Comparison of ENCODE assay signal across 29 cellular contexts in the genomic region with DNA sequence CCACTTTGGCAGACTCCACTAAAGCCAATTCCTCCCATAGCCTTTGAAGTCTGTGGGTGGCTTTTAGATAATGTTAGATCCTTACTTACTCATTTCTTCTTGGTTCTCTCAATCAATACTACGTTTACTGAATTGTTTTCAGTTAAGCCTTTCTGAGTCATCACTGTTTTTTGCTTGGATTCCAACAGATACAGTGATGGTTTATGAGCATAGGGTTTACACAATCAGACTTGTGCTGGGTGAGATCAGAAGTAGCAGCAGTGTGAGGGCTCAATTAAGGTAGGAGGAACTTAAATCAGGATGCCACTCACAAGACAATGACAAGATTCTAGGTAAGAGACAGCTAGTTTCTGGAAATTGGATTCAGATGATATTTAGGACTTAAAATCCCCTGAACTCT.
DNase-seq lines count a peak whose midpoint lies in the region; ATAC-seq and TF ChIP-seq lines count a peak whose summit lies in the region.
"Had no signal": no experiment of that assay in that cellular context is flagged by ENCODE, and none has a peak within 500 bp of the region (broad histone marks: within the 10 kb centered on the region; RNA-seq: fewer than 3 reads in every experiment).

No MANE protein-coding gene starts in this region.

- H3K9me2 ChIP-seq in GM23338 (ENCODE audit: insufficient read depth), result no peaks in the 10 kb centered on the region; the same call in 1 of the 2 replicates
- H3K9me2 ChIP-seq: SK-N-SH had no signal

- H3K4me2 ChIP-seq in GM23338, result no peak overlapping the region
- H3K4me2 ChIP-seq: SK-N-SH had no signal

- H3K36me3 ChIP-seq in GM23338 (ENCODE audit: insufficient read depth), result no peaks in the 10 kb centered on the region
- H3K36me3 ChIP-seq: gastrocnemius medialis, left ventricle myocardium inferior, spleen had no signal

- H3K27me3 Mint-ChIP-seq in neural crest cell (ENCODE audit: low read depth) (no peaks in the 10 kb centered on the region), GM23338 (ENCODE audit: insufficient read depth, low read depth, poor library complexity) (peaks cover 3% of the 10 kb centered on the region)
- H3K27me3 Mint-ChIP-seq in activated naive CD8-positive, alpha-beta T cell treated with anti-CD3 and anti-CD28 coated beads for 36 hours, result no peaks in the 10 kb centered on the region
- H3K27me3 Mint-ChIP-seq: CD4-positive, alpha-beta T cell; natural killer cell treated with Interleukin-12 subunit alpha and Interleukin-12 subunit beta and Interleukin-15 and Interleukin-18, amount 100 ng/mL, for 72 hours; stimulated activated naive B cell treated with anti-CD40 and anti-IgM and Interleukin-4, amounts not matched to agents 10 μg/mL and 1 μg/mL and 100 μg/mL, for 72 hours had no signal

- no peaks in the 10 kb centered on the region for H3K27me3 ChIP-seq in GM23338 (ENCODE audit: insufficient read depth)
- H3K27me3 ChIP-seq: gastrocnemius medialis, spleen had no signal

- H3F3A ChIP-seq in GM23338 (replicated peaks; ENCODE audit: low read depth), result no peaks in the 10 kb centered on the region

- H3K4me3 Mint-ChIP-seq in neural crest cell, result no peak overlapping the region
- no peak overlapping the region for H3K4me3 Mint-ChIP-seq in activated naive CD8-positive, alpha-beta T cell treated with anti-CD3 and anti-CD28 coated beads for 36 hours
- no peak overlapping the region for H3K4me3 Mint-ChIP-seq in GM23338
- H3K4me3 Mint-ChIP-seq: activated T-cell treated with anti-CD3 and anti-CD28 coated beads, Interleukin-2, amount 50 U/mL, for 4 hours; CD4-positive, alpha-beta T cell; natural killer cell treated with Interleukin-12 subunit alpha and Interleukin-12 subunit beta and Interleukin-15 and Interleukin-18, amount 100 ng/mL, for 72 hours; stimulated activated naive B cell treated with anti-CD40 and anti-IgM and Interleukin-4, amounts not matched to agents 10 μg/mL and 1 μg/mL and 100 μg/mL, for 72 hours had no signal

- peak overlapping the region; percentile 48 for H3K27ac Mint-ChIP-seq in neural crest cell (ENCODE audit: unreplicated experiment)
- no peak overlapping the region for H3K27ac Mint-ChIP-seq in activated naive CD8-positive, alpha-beta T cell treated with anti-CD3 and anti-CD28 coated beads for 36 hours
- H3K27ac Mint-ChIP-seq in GM23338, result no peak overlapping the region
- H3K27ac Mint-ChIP-seq: CD4-positive, alpha-beta T cell; natural killer cell treated with Interleukin-12 subunit alpha and Interleukin-12 subunit beta and Interleukin-15 and Interleukin-18, amount 100 ng/mL, for 72 hours; stimulated activated naive B cell treated with anti-CD40 and anti-IgM and Interleukin-4, amounts not matched to agents 10 μg/mL and 1 μg/mL and 100 μg/mL, for 72 hours had no signal

- TF ChIP-seq CTCF in cardiac fibroblast (IDR thresholded peaks at IDR 0.05; ENCODE audit: low read depth, low read length) (no peak), neural crest cell (conservative IDR thresholded peaks at IDR 0.05) (no peak), GM23338 (conservative IDR thresholded peaks at IDR 0.05; ENCODE audit: low read depth in 2 of 2) (no peak)

- no peaks in the 10 kb centered on the region for H3K79me2 ChIP-seq in GM23338 (replicated peaks; ENCODE audit: insufficient read depth)

- H3K36me3 Mint-ChIP-seq in neural crest cell (ENCODE audit: low read depth) (no peaks in the 10 kb centered on the region), GM23338 (ENCODE audit: low read depth) (no peaks in the 10 kb centered on the region)
- H3K36me3 Mint-ChIP-seq in activated naive CD8-positive, alpha-beta T cell treated with anti-CD3 and anti-CD28 coated beads for 36 hours, result no peaks in the 10 kb centered on the region
- H3K36me3 Mint-ChIP-seq: natural killer cell treated with Interleukin-12 subunit alpha and Interleukin-12 subunit beta and Interleukin-15 and Interleukin-18, amount 100 ng/mL, for 72 hours; stimulated activated naive B cell treated with anti-CD40 and anti-IgM and Interleukin-4, amounts not matched to agents 10 μg/mL and 1 μg/mL and 100 μg/mL, for 72 hours had no signal

- H3K4me3 ChIP-seq in cardiac fibroblast (replicated peaks in 1 of 2; ENCODE audit: low read depth in 2 of 2, low read length in 2 of 2) (no peak overlapping the region), GM23338 (no peak overlapping the region)
- H3K4me3 ChIP-seq: gastrocnemius medialis, left ventricle myocardium inferior, spleen had no signal

- H4K20me1 ChIP-seq in GM23338 (replicated peaks; ENCODE audit: insufficient read depth), result no peaks in the 10 kb centered on the region

- H3K9me3 Mint-ChIP-seq in neural crest cell (no peaks in the 10 kb centered on the region), GM23338 (no peaks in the 10 kb centered on the region)
- H3K9me3 Mint-ChIP-seq in activated naive CD8-positive, alpha-beta T cell treated with anti-CD3 and anti-CD28 coated beads for 36 hours, result peaks cover 5% of the 10 kb centered on the region
- H3K9me3 Mint-ChIP-seq: activated T-cell treated with anti-CD3 and anti-CD28 coated beads, Interleukin-2, amount 50 U/mL, for 4 hours; CD4-positive, alpha-beta T cell had no signal

- no peaks in the 10 kb centered on the region for H3K4me1 ChIP-seq in GM23338 (ENCODE audit: insufficient read depth)
- H3K4me1 ChIP-seq: gastrocnemius medialis, left ventricle myocardium inferior, spleen had no signal

- no peak overlapping the region for H3K27ac ChIP-seq in GM23338 (ENCODE audit: low read depth)
- H3K27ac ChIP-seq: gastrocnemius medialis, left ventricle myocardium inferior, spleen had no signal

- H3K4me1 Mint-ChIP-seq in neural crest cell (no peaks in the 10 kb centered on the region), GM23338 (no peaks in the 10 kb centered on the region)
- no peaks in the 10 kb centered on the region for H3K4me1 Mint-ChIP-seq in activated naive CD8-positive, alpha-beta T cell treated with anti-CD3 and anti-CD28 coated beads for 36 hours
- H3K4me1 Mint-ChIP-seq: stimulated activated naive B cell treated with anti-CD40 and anti-IgM and Interleukin-4, amounts not matched to agents 10 μg/mL and 1 μg/mL and 100 μg/mL, for 72 hours had no signal

- ATAC-seq in GM21619 (IDR thresholded peaks at IDR 0.05; ENCODE audit: unreplicated experiment) (no peak), GM23338 (no peak), HG02571 (IDR thresholded peaks at IDR 0.05; ENCODE audit: unreplicated experiment) (no peak)
- ATAC-seq: activated T-cell treated with anti-CD3 and anti-CD28 coated beads, Interleukin-2, amount 50 U/mL, for 4 hours; gastrocnemius medialis; natural killer cell treated with Interleukin-12 subunit alpha and Interleukin-12 subunit beta and Interleukin-15 and Interleukin-18, amount 100 ng/mL, for 72 hours; stimulated activated naive B cell treated with anti-CD40 and anti-IgM and Interleukin-4, amounts not matched to agents 10 μg/mL and 1 μg/mL and 100 μg/mL, for 72 hours had no signal

- no peak overlapping the region for H2AFZ ChIP-seq in GM23338

- peak; percentile 17 for DNase-seq in Ammon's horn (ENCODE audit: low spot score)
- DNase-seq in HT1080 (ENCODE audit: low read depth), result peak; percentile 11
- DNase-seq in cardiac fibroblast (ENCODE audit: low read depth in 2 of 2), result peak; percentile 19 to 33
- DNase-seq in neural crest cell (ENCODE audit: low read depth, low spot score), result no peak
- no peak for DNase-seq in activated naive CD8-positive, alpha-beta T cell treated with anti-CD3 and anti-CD28 coated beads for 36 hours
- no peak for DNase-seq in GM23338 (ENCODE audit: low spot score)
- DNase-seq: ACHN; activated CD4-positive, alpha-beta T cell treated with anti-CD3 and anti-CD28 coated beads for 48 hours; activated naive CD4-positive, alpha-beta T cell treated with Interleukin-2 at 50 U/mL for 16 hours; activated T-cell treated with anti-CD3 and anti-CD28 coated beads, Interleukin-2, amount 50 U/mL, for 4 hours; anterior cingulate cortex; CD4-positive, alpha-beta T cell; gastrocnemius medialis; hypothalamus; left ventricle myocardium inferior; midbrain; NCI-H1105; NCI-H1930; NCI-H2227 treated with DMSO at 0.1 percent for 48 hours; NCI-H69; retina; SK-N-SH; spleen; stimulated activated CD4-positive, alpha-beta T cell treated with anti-CD3 and anti-CD28 coated beads, Interleukin-2, amount 100 ng/mL, for 48 hours; stimulated activated naive B cell treated with anti-CD40 and anti-IgM and Interleukin-4, amounts not matched to agents 10 μg/mL and 1 μg/mL and 100 μg/mL, for 72 hours; T-helper 2 cell had no signal

TF ChIP-seq in GM23338, 12 proteins besides CTCF, POLR2A, EP300 and RAD21:
- TF ChIP-seq EZH2 (IDR thresholded peaks at IDR 0.05; ENCODE audit: low read depth, unreplicated experiment), result no peak
- TF ChIP-seq ZNF114 (CRISPR knock-in tag; IDR thresholded peaks at IDR 0.05), result no peak

Comparison
In these comparisons a context has a peak if more than half of its experiments do, and no peak if none do; other contexts are left out.
1. DNase-seq: peak in Ammon's horn (single experiment), HT1080 (single experiment) and cardiac fibroblast (2 of 2); none in neural crest cell (single experiment), activated naive CD8-positive, alpha-beta T cell treated with anti-CD3 and anti-CD28 coated beads for 36 hours (single experiment) and GM23338 (single experiment).